In the genomic region with DNA sequence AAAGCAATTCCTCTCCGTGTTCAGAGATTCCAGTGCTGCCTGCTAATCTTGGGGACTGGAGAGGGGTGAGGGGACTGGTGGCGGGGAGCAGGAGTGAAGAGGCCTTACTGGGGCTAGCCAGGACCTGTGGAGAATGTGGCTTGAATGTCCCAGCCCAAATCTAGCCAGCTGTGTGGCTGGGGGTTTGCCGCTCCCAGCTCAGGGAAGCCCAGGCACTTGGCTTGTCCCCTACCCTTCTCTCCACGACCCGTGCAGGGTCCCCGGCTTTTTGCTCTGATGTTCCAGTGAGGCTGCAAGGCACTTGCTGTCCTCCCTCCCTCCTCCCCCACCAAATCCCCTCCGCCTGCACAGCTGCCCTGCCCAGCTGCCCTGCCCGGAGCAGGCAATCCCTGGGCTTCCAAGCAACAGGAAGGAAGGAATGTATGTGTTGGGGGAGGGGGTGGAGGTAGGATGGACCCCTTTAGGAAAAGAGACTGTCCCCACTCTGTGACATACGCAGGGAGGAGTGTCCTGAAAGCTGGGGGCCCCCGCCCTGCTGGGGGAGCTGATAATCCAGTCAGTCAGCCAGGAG, we compare ENCODE assay signal across 9 cellular contexts. TPM values are rescaled to one million over a fixed set of nuclear protein-coding genes. Genes with fewer than 3 reads are reported as not detected.
A peak's percentile ranks its signal among the peaks of the same experiment; 100 is the strongest.
DNase-seq lines count a peak whose midpoint lies in the region; ATAC-seq and TF ChIP-seq lines count a peak whose summit lies in the region.
"Had no signal": no experiment of that assay in that cellular context is flagged by ENCODE, and none has a peak within 500 bp of the region (broad histone marks: within the 10 kb centered on the region; RNA-seq: fewer than 3 reads in every experiment).

No MANE protein-coding gene starts in this region.

- H3K27ac ChIP-seq in iPS-18a (ENCODE audit: low read length) (peak overlapping the region; percentile 69), psoas muscle (no peak overlapping the region)

- H3K27me3 Mint-ChIP-seq in T-helper 2 cell treated with Interferon-gamma antibody and Interleukin-4, amounts not matched to agents 5 μg/mL and 100 μg/mL, for 36 hours (ENCODE audit: low read depth) = peaks cover 21% of the 10 kb centered on the region
- H3K27me3 Mint-ChIP-seq in activated B cell treated with CpG ODN at 0.5 μM for 24 hours = no peaks in the 10 kb centered on the region

- H3K9ac ChIP-seq in iPS-18a (ENCODE audit: low read length) = peak overlapping the region; percentile 66

- peak overlapping the region; percentile 67 for H3K4me3 Mint-ChIP-seq in T-helper 2 cell treated with Interferon-gamma antibody and Interleukin-4, amounts not matched to agents 5 μg/mL and 100 μg/mL, for 36 hours
- peak overlapping the region; percentile 98 for H3K4me3 Mint-ChIP-seq in activated B cell treated with CpG ODN at 0.5 μM for 24 hours

- ATAC-seq in activated B cell treated with CpG ODN at 0.5 μM for 24 hours (ENCODE audit: low read depth) (no peak), psoas muscle (no peak), HG02759 (IDR thresholded peaks at IDR 0.05; ENCODE audit: unreplicated experiment) (no peak), HG03175 (IDR thresholded peaks at IDR 0.05; ENCODE audit: unreplicated experiment) (no peak), HG02981 (IDR thresholded peaks at IDR 0.05; ENCODE audit: unreplicated experiment) (no peak)

- no peaks in the 10 kb centered on the region for H3K9me3 Mint-ChIP-seq in T-helper 2 cell treated with Interferon-gamma antibody and Interleukin-4, amounts not matched to agents 5 μg/mL and 100 μg/mL, for 36 hours
- no peaks in the 10 kb centered on the region for H3K9me3 Mint-ChIP-seq in activated B cell treated with CpG ODN at 0.5 μM for 24 hours

- H3K9me3 ChIP-seq in iPS-18a (ENCODE audit: control insufficient read depth, low read depth, low read length) = no peaks in the 10 kb centered on the region
- no peaks in the 10 kb centered on the region for H3K9me3 ChIP-seq in psoas muscle

- DNase-seq in T-helper 2 cell treated with Interferon-gamma antibody and Interleukin-4, amounts not matched to agents 5 μg/mL and 100 μg/mL, for 36 hours (ENCODE audit: low spot score) = no peak
- no peak for DNase-seq in T-helper 2 cell
- DNase-seq in activated B cell treated with CpG ODN at 0.5 μM for 24 hours = no peak
- no peak for DNase-seq in psoas muscle
- DNase-seq: GF-D8 had no signal

- H3K36me3 ChIP-seq in iPS-18a (ENCODE audit: control insufficient read depth, low read depth, low read length) (peaks cover 10% of the 10 kb centered on the region), psoas muscle (ENCODE audit: insufficient read depth in 1 of 2, low read depth in 1 of 2) (no peaks in the 10 kb centered on the region)

- no peak overlapping the region for H3K27ac Mint-ChIP-seq in T-helper 2 cell treated with Interferon-gamma antibody and Interleukin-4, amounts not matched to agents 5 μg/mL and 100 μg/mL, for 36 hours
- peak overlapping the region; percentile 94 for H3K27ac Mint-ChIP-seq in activated B cell treated with CpG ODN at 0.5 μM for 24 hours

- H3K27me3 ChIP-seq in iPS-18a (ENCODE audit: control insufficient read depth, insufficient read depth, low read length) (no peaks in the 10 kb centered on the region), psoas muscle (ENCODE audit: insufficient read depth in 3 of 3, low read length in 2 of 3) (peaks cover 0 to 56% (median 15%) of the 10 kb centered on the region in 3 donors)

- intact Hi-C loops in activated B cell treated with CpG ODN at 0.5 μM for 24 hours (cut with micrococcal nuclease) = loop anchor here (1.0 to 10.0 kb wide), 2 partner anchors 690 to 1581 kb away; partner anchors contain the start of genes GRK6 and RNF44
- intact Hi-C loops in psoas muscle (cut with DNase I) = loop anchor here in 1 of 2 donors (2.0 to 5.0 kb wide), 2 partner anchors 39 to 47 kb away; no protein-coding TSS in a partner anchor

- no peaks in the 10 kb centered on the region for H3K36me3 Mint-ChIP-seq in T-helper 2 cell treated with Interferon-gamma antibody and Interleukin-4, amounts not matched to agents 5 μg/mL and 100 μg/mL, for 36 hours (ENCODE audit: low read depth)
- peaks cover 5% of the 10 kb centered on the region for H3K36me3 Mint-ChIP-seq in activated B cell treated with CpG ODN at 0.5 μM for 24 hours (ENCODE audit: low read depth)

- peak overlapping the region; percentile 87 for H3K4me3 ChIP-seq in iPS-18a (ENCODE audit: low read length)
- peak overlapping the region; percentile 64 for H3K4me3 ChIP-seq in psoas muscle

- CTCF ChIA-PET in activated B cell treated with CpG ODN at 0.5 μM for 24 hours (lab: Charles Lee) = interaction anchor here (1.0 to 1.3 kb wide), 2 partner anchors 10 to 40 kb away, joined by 5 read pairs; no protein-coding TSS in a partner anchor

- 23 to 30% (median 24%) methylated on average over 9 to 10 of the region's 10 CpGs for WGBS in psoas muscle, 3 donors

- TF ChIP-seq CTCF in activated B cell treated with CpG ODN at 0.5 μM for 24 hours (IDR thresholded peaks at IDR 0.05) (no peak), psoas muscle (IDR thresholded peaks at IDR 0.05) (no peak)

- POLR2A ChIA-PET in activated B cell treated with CpG ODN at 0.5 μM for 24 hours (lab: Charles Lee) = interaction anchor here (0.6 to 4.3 kb wide), 7 partner anchors 15 to 1695 kb away, joined by 3 to 28 read pairs (median 9); partner anchors contain the start of genes HNRNPAB, NHP2 and RMND5B

- H3K4me1 ChIP-seq in iPS-18a (ENCODE audit: control insufficient read depth, low read depth, low read length) (peaks cover 32% of the 10 kb centered on the region), psoas muscle (peaks cover 15% of the 10 kb centered on the region)

- peaks cover 36% of the 10 kb centered on the region for H3K4me1 Mint-ChIP-seq in T-helper 2 cell treated with Interferon-gamma antibody and Interleukin-4, amounts not matched to agents 5 μg/mL and 100 μg/mL, for 36 hours (ENCODE audit: low read depth)
- H3K4me1 Mint-ChIP-seq in activated B cell treated with CpG ODN at 0.5 μM for 24 hours = peaks cover 73% of the 10 kb centered on the region

RNA-seq across cellular contexts. Expression of gene N4BP3, which starts 2.6 kb away (rescaled TPM):
- total RNA-seq in activated B cell treated with CpG ODN at 0.5 μM for 24 hours (17.4 and 18.1 TPM in 2 replicates), psoas muscle (1 to 10 TPM; 1.6 to 3.7 (median 3.2) TPM)
- polyA plus RNA-seq in psoas muscle = 1 to 10 TPM; 2.2 to 4.0 (median 2.3) TPM

RNA-seq across cellular contexts. Expression of gene RMND5B, which starts 14.9 kb away (rescaled TPM):
- 42.4 and 57.2 TPM in 2 replicates for total RNA-seq in activated B cell treated with CpG ODN at 0.5 μM for 24 hours
- 10 to 100 TPM; 48.0 to 54.9 (median 50.8) TPM for total RNA-seq in psoas muscle
- polyA plus RNA-seq in psoas muscle = 10 to 100 TPM; 43.5 to 80.2 (median 55.9) TPM

RNA-seq across cellular contexts. Expression of gene NHP2, which starts 37.8 kb away (rescaled TPM):
- total RNA-seq in activated B cell treated with CpG ODN at 0.5 μM for 24 hours (175 and 180 TPM in 2 replicates), psoas muscle (100 to 1,000 TPM in 2 of 4 donors, 10 to 100 TPM in 2; 86.9 to 131 (median 96.0) TPM)
- polyA plus RNA-seq in psoas muscle = 100 to 1,000 TPM; 132 to 301 (median 147) TPM
